8 cellular contexts compared by ENCODE assay signal in the genomic region with DNA sequence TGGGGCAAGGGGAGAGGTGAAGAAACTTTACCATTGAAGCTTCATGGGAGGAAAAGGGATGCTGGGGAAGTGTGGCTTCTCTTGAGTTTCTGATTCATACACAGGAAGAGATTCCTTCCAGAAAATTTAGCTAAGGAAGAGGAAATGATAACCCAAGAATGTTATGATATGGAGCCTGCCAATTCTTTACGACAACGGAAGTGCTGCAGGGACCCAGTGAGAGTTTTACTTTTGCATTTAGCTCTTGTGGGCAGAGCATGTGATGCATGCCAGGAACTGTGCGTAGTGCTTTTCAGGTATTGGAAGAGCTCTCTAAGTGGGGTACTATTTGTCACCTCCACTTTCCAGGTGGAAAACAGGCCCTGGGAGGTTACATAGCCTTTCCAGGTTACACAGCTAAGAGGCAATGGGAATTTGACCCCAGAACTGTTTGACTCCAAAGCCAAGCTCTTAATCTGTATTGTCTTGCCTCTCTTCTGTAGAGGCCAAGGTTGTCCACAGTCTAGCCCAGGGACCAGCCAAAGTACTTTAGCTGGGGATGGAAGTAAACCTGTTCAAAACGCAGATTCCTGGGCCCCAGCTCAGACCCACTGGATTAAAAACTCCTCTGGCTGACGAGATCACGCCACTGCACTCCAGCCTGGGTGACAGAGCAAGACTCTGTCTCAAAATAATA.
DNase-seq lines count a peak whose midpoint lies in the region; ATAC-seq lines count a peak whose summit lies in the region.

No MANE protein-coding gene starts in this region.

- in situ Hi-C loops in ACHN (cut with HindIII; ENCODE audit: low pct_ligation_motif_present, low pct_unique_long_range_greater_than_20kb, low sequenced_read_pairs) = no loop called here

- no peaks in the 10 kb centered on the region for H3K27me3 Mint-ChIP-seq in activated naive CD8-positive, alpha-beta T cell

- DNase-seq in medulla oblongata (ENCODE audit: extremely low spot score) (peak; percentile 49), ACHN (no peak), NCI-H82 (lab: John Stamatoyannopoulos, UW) (no peak), NK-92 (lab: John Stamatoyannopoulos, UW; ENCODE audit: unreplicated experiment) (no peak), OCI-M1 (lab: John Stamatoyannopoulos, UW) (no peak)

- peak; percentile 77 for ATAC-seq in GM18498 (IDR thresholded peaks at IDR 0.05; ENCODE audit: unreplicated experiment)
- peak; percentile 68 for ATAC-seq in HG03045 (IDR thresholded peaks at IDR 0.05; ENCODE audit: unreplicated experiment)

- H3K4me1 Mint-ChIP-seq in activated naive CD8-positive, alpha-beta T cell (ENCODE audit: low read depth) = peaks cover 71% of the 10 kb centered on the region

- peak overlapping the region; percentile 91 for H3K27ac Mint-ChIP-seq in activated naive CD8-positive, alpha-beta T cell

- peak overlapping the region; percentile 6 for H3K4me3 Mint-ChIP-seq in activated naive CD8-positive, alpha-beta T cell

- no peaks in the 10 kb centered on the region for H3K9me3 Mint-ChIP-seq in activated naive CD8-positive, alpha-beta T cell (ENCODE audit: low read depth)

- H3K36me3 Mint-ChIP-seq in activated naive CD8-positive, alpha-beta T cell = peaks cover 3% of the 10 kb centered on the region
